ENCODE assay signal across 10 cellular contexts in the genomic region with DNA sequence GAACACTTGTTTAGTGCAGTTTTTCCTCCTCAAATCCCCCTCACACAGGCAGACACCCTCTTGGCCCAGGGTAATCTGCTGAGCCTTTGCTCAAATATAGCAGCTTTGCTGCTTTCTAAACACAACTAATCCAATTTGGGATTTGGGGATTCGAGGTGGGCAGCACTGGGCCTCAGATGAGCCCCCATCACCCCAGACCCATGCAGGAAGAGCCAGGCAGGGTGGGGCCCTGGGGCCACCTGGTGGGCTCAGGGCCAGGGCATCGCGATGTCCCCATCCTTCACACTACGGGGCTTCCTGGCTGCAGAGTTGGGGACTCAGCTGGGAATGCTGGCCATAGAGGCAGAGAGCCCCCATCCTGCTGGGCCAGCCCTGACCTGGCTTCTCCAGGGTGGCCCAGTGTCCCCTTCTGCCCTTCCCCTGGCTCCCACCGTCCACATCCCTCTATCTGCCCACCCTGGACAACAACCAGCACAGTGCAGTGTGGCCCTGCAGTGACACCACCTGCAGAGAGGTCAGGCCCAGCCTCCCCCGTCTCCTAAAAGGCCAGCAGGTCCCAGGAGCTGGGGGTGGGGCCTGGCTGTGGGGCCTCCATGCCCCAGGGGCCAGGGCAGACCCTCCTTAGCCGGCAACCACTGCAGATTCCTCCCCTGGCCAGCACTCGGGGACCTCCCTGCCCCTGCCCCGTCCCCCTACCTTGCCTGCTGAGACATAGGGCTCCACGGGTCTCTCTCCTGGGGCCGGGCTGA. TPM values are rescaled to one million over a fixed set of nuclear protein-coding genes. Genes with fewer than 3 reads are reported as not detected.
DNase-seq lines count a peak whose midpoint lies in the region; ATAC-seq and TF ChIP-seq lines count a peak whose summit lies in the region.
"Had no signal": no experiment of that assay in that cellular context is flagged by ENCODE, and none has a peak within 500 bp of the region (broad histone marks: within the 10 kb centered on the region; RNA-seq: fewer than 3 reads in every experiment).

No MANE protein-coding gene starts in this region.

- POLR2A ChIA-PET in activated CD4-positive, alpha-beta memory T cell treated with anti-CD3 and anti-CD28 coated beads, Interleukin-2, amount 10 ng/mL, durations not matched to agents 7 days and 5 days (lab: Charles Lee) = interaction anchor here (1.0 to 1.5 kb wide), 4 partner anchors 13 to 257 kb away, joined by 3 to 5 read pairs (median 3); partner anchors contain the start of gene DGCR6L

- H3K9me3 Mint-ChIP-seq in activated naive CD4-positive, alpha-beta T cell treated with anti-CD3 and anti-CD28 coated beads for 36 hours = no peaks in the 10 kb centered on the region
- no peaks in the 10 kb centered on the region for H3K9me3 Mint-ChIP-seq in activated CD4-positive, alpha-beta memory T cell treated with anti-CD3 and anti-CD28 coated beads, Interleukin-2, amount 10 ng/mL, durations not matched to agents 7 days and 5 days
- H3K9me3 Mint-ChIP-seq: neural crest cell had no signal

- H3K4me1 ChIP-seq in suprapubic skin = peaks cover 55% of the 10 kb centered on the region

- no peaks in the 10 kb centered on the region for H3K9me3 ChIP-seq in suprapubic skin

- DNase-seq in activated naive CD4-positive, alpha-beta T cell treated with anti-CD3 and anti-CD28 coated beads for 36 hours = no peak
- no peak for DNase-seq in activated naive CD4-positive, alpha-beta T cell treated with Interleukin-2 at 50 U/mL for 16 hours
- no peak for DNase-seq in activated CD4-positive, alpha-beta memory T cell treated with anti-CD3 and anti-CD28 coated beads, Interleukin-2, amount 10 ng/mL, durations not matched to agents 7 days and 5 days
- no peak for DNase-seq in foreskin fibroblast
- DNase-seq in suprapubic skin (ENCODE audit: low spot score in 2 of 2) = no peak
- DNase-seq in NCI-H2081 treated with DMSO at 0.1 percent for 48 hours (lab: John Stamatoyannopoulos, UW) = no peak
- DNase-seq in DMS 273 treated with DMSO at 0.1 percent for 48 hours (lab: John Stamatoyannopoulos, UW) = no peak
- DNase-seq: C1 segment of cervical spinal cord had no signal

- no peaks in the 10 kb centered on the region for H3K27me3 ChIP-seq in suprapubic skin

- H3K4me1 Mint-ChIP-seq in activated naive CD4-positive, alpha-beta T cell treated with anti-CD3 and anti-CD28 coated beads for 36 hours (ENCODE audit: low read depth) = peaks cover 20% of the 10 kb centered on the region
- peaks cover 24% of the 10 kb centered on the region for H3K4me1 Mint-ChIP-seq in activated CD4-positive, alpha-beta memory T cell treated with anti-CD3 and anti-CD28 coated beads, Interleukin-2, amount 10 ng/mL, durations not matched to agents 7 days and 5 days

- H3K36me3 Mint-ChIP-seq in activated naive CD4-positive, alpha-beta T cell treated with anti-CD3 and anti-CD28 coated beads for 36 hours (ENCODE audit: low read depth) = no peaks in the 10 kb centered on the region
- H3K36me3 Mint-ChIP-seq in activated CD4-positive, alpha-beta memory T cell treated with anti-CD3 and anti-CD28 coated beads, Interleukin-2, amount 10 ng/mL, durations not matched to agents 7 days and 5 days (ENCODE audit: low read depth) = no peaks in the 10 kb centered on the region

- no peak overlapping the region for H3K27ac Mint-ChIP-seq in activated naive CD4-positive, alpha-beta T cell treated with anti-CD3 and anti-CD28 coated beads for 36 hours
- peak overlapping the region; percentile 84 for H3K27ac Mint-ChIP-seq in activated CD4-positive, alpha-beta memory T cell treated with anti-CD3 and anti-CD28 coated beads, Interleukin-2, amount 10 ng/mL, durations not matched to agents 7 days and 5 days

- ATAC-seq in HG03457 (IDR thresholded peaks at IDR 0.05; ENCODE audit: unreplicated experiment) = no peak

- TF ChIP-seq CTCF in foreskin fibroblast (IDR thresholded peaks at IDR 0.05; ENCODE audit: low read depth, low read length) = no peak
- TF ChIP-seq CTCF in suprapubic skin (IDR thresholded peaks at IDR 0.05) = no peak

- no peak for TF ChIP-seq POLR2A in suprapubic skin (IDR thresholded peaks at IDR 0.05)

- peak overlapping the region; percentile 86 for H3K4me3 Mint-ChIP-seq in activated naive CD4-positive, alpha-beta T cell treated with anti-CD3 and anti-CD28 coated beads for 36 hours
- peak overlapping the region; percentile 88 for H3K4me3 Mint-ChIP-seq in activated CD4-positive, alpha-beta memory T cell treated with anti-CD3 and anti-CD28 coated beads, Interleukin-2, amount 10 ng/mL, durations not matched to agents 7 days and 5 days
- H3K4me3 Mint-ChIP-seq: neural crest cell had no signal

- H3K36me3 ChIP-seq in suprapubic skin = no peaks in the 10 kb centered on the region

- intact Hi-C loops in activated naive CD4-positive, alpha-beta T cell treated with anti-CD3 and anti-CD28 coated beads for 36 hours (cut with micrococcal nuclease) = loop anchor here (2.0 kb wide), 1 partner anchor 31 kb away; no protein-coding TSS in a partner anchor

- no peak overlapping the region for H3K27ac ChIP-seq in suprapubic skin

- TF ChIP-seq EP300 in suprapubic skin (IDR thresholded peaks at IDR 0.05) = no peak

- WGBS in suprapubic skin = 68% methylated on average over 2 of the region's 11 CpGs

- H3K27me3 Mint-ChIP-seq in activated naive CD4-positive, alpha-beta T cell treated with anti-CD3 and anti-CD28 coated beads for 36 hours (ENCODE audit: low read depth) = no peaks in the 10 kb centered on the region
- no peaks in the 10 kb centered on the region for H3K27me3 Mint-ChIP-seq in activated CD4-positive, alpha-beta memory T cell treated with anti-CD3 and anti-CD28 coated beads, Interleukin-2, amount 10 ng/mL, durations not matched to agents 7 days and 5 days

- CTCF ChIA-PET in activated naive CD4-positive, alpha-beta T cell treated with anti-CD3 and anti-CD28 coated beads for 36 hours (lab: Charles Lee) = no interaction called here
- CTCF ChIA-PET in activated CD4-positive, alpha-beta memory T cell treated with anti-CD3 and anti-CD28 coated beads, Interleukin-2, amount 10 ng/mL, durations not matched to agents 7 days and 5 days (lab: Charles Lee) = interaction anchor here (2.0 kb wide), 1 partner anchor 31 kb away, joined by 7 read pairs; no protein-coding TSS in a partner anchor

- peak overlapping the region; percentile 55 to 60 for H3K4me3 ChIP-seq in foreskin fibroblast (ENCODE audit: low read depth in 1 of 2, low read length in 2 of 2)
- peak overlapping the region; percentile 58 for H3K4me3 ChIP-seq in suprapubic skin

RNA-seq across cellular contexts. Expression of gene CCDC188, which starts 56.6 kb away (rescaled TPM):
- total RNA-seq in activated naive CD4-positive, alpha-beta T cell treated with anti-CD3 and anti-CD28 coated beads for 36 hours = not detected
- total RNA-seq in activated CD4-positive, alpha-beta memory T cell treated with anti-CD3 and anti-CD28 coated beads, Interleukin-2, amount 10 ng/mL, durations not matched to agents 7 days and 5 days = under 1 TPM; 0.33 to 0.76 TPM
- total RNA-seq in suprapubic skin = under 1 TPM in 1 of 4 donors, not detected in 3; 0.34 TPM
